Comparison of ENCODE assay signal across 18 cellular contexts in the genomic region with DNA sequence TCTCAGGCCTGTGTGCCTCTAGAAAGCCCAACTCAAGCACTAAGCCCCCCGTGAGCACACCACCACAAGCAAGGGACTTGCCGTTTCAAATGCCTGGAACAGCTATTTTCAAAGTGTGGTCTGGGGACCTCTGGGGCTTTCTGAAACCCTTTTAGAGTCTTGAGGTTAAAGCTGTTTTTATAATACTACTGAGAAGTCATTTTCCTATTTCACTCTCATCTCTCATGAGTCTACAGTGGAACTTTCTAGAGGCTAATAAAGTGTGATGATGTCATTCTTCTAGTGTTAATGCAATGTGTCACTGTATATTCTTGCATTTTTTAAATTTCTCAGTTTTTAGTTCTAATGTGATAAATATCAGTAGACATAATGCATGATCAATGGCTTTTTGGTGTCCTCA.
A peak's percentile ranks its signal among the peaks of the same experiment; 100 is the strongest.
DNase-seq lines count a peak whose midpoint lies in the region; ATAC-seq and TF ChIP-seq lines count a peak whose summit lies in the region.
"Had no signal": no experiment of that assay in that cellular context is flagged by ENCODE, and none has a peak within 500 bp of the region (broad histone marks: within the 10 kb centered on the region; RNA-seq: fewer than 3 reads in every experiment).

No MANE protein-coding gene starts in this region.

- H3K36me3 ChIP-seq in suprapubic skin: no peaks in the 10 kb centered on the region
- no peaks in the 10 kb centered on the region for H3K36me3 ChIP-seq in testis (ENCODE audit: low read depth, missing control alignments)
- H3K36me3 ChIP-seq: SJSA1 had no signal

- H3K27ac ChIP-seq in epithelial cell of prostate (peak overlapping the region; percentile 67), suprapubic skin (no peak overlapping the region), testis (no peak overlapping the region)
- H3K27ac ChIP-seq: psoas muscle, SJSA1 had no signal

- no peak overlapping the region for H3K27ac Mint-ChIP-seq in T-helper 2 cell treated with Interferon-gamma antibody and Interleukin-4, amounts not matched to agents 5 μg/mL and 100 μg/mL, for 36 hours
- H3K27ac Mint-ChIP-seq: activated naive CD8-positive, alpha-beta T cell treated with anti-CD3 and anti-CD28 coated beads, Interleukin-2, amount 50 U/mL, for 24 hours had no signal

- H3K4me3 Mint-ChIP-seq in T-helper 2 cell treated with Interferon-gamma antibody and Interleukin-4, amounts not matched to agents 5 μg/mL and 100 μg/mL, for 36 hours: no peak overlapping the region
- H3K4me3 Mint-ChIP-seq: activated naive CD8-positive, alpha-beta T cell treated with anti-CD3 and anti-CD28 coated beads, Interleukin-2, amount 50 U/mL, for 24 hours had no signal

- TF ChIP-seq EP300 in suprapubic skin (IDR thresholded peaks at IDR 0.05): no peak

- H3K4me3 ChIP-seq in suprapubic skin (no peak overlapping the region), testis (no peak overlapping the region)
- H3K4me3 ChIP-seq: psoas muscle, SJSA1 had no signal

- TF ChIP-seq POLR2A in suprapubic skin (IDR thresholded peaks at IDR 0.05): no peak
- no peak for TF ChIP-seq POLR2A in testis (IDR thresholded peaks at IDR 0.05)

- H3K27me3 ChIP-seq in suprapubic skin (no peaks in the 10 kb centered on the region), testis (no peaks in the 10 kb centered on the region)
- H3K27me3 ChIP-seq: SJSA1 had no signal

- H3K4me1 ChIP-seq in suprapubic skin: no peaks in the 10 kb centered on the region
- H3K4me1 ChIP-seq in testis: no peaks in the 10 kb centered on the region
- H3K4me1 ChIP-seq: psoas muscle, SJSA1 had no signal

- intact Hi-C loops in testis (cut with DNase I; ENCODE audit: low total_unique reads): no loop called here

- 94% methylated on average over 2 of the region's 2 CpGs for WGBS in suprapubic skin
- WGBS in testis, 2 donors: 91 to 100% methylated on average over 2 of the region's 2 CpGs

- DNase-seq in EH (ENCODE audit: low read depth): peak; percentile 83
- no peak for DNase-seq in epithelial cell of prostate (ENCODE audit: low read depth, low spot score)
- DNase-seq in suprapubic skin (ENCODE audit: low spot score in 2 of 2): no peak
- DNase-seq in T-helper 2 cell treated with Interferon-gamma antibody and Interleukin-4, amounts not matched to agents 5 μg/mL and 100 μg/mL, for 36 hours (ENCODE audit: low spot score): no peak
- DNase-seq in testis: no peak
- DNase-seq in NCI-H2029 (lab: John Stamatoyannopoulos, UW): no peak
- DNase-seq: activated CD8-positive, alpha-beta memory T cell treated with anti-CD3 and anti-CD28 coated beads, Interleukin-2, amount 50 U/mL, for 4 hours; activated naive CD8-positive, alpha-beta T cell treated with anti-CD3 and anti-CD28 coated beads, Interleukin-2, amount 50 U/mL, for 24 hours; cortex of kidney; midbrain; NCI-H1436 treated with DMSO at 0.1 percent for 48 hours; NCI-H774; psoas muscle; stimulated activated CD4-positive, alpha-beta T cell treated with anti-CD3 and anti-CD28 coated beads, Interleukin-4, amount 100 ng/mL, for 24 hours; stimulated activated naive CD4-positive, alpha-beta T cell treated with Interleukin-2 at 50 U/mL for 16 hours had no signal

- no peak for TF ChIP-seq CTCF in suprapubic skin (IDR thresholded peaks at IDR 0.05)
- no peak for TF ChIP-seq CTCF in testis (IDR thresholded peaks at IDR 0.05)

- ATAC-seq in GM21360 (IDR thresholded peaks at IDR 0.05; ENCODE audit: unreplicated experiment) (peak; percentile 48), HG03354 (IDR thresholded peaks at IDR 0.05; ENCODE audit: poor library complexity, severe bottlenecking, unreplicated experiment) (peak; percentile 55)
- ATAC-seq: activated naive CD8-positive, alpha-beta T cell treated with anti-CD3 and anti-CD28 coated beads, Interleukin-2, amount 50 U/mL, for 24 hours; psoas muscle had no signal

- H3K9me3 Mint-ChIP-seq in T-helper 2 cell treated with Interferon-gamma antibody and Interleukin-4, amounts not matched to agents 5 μg/mL and 100 μg/mL, for 36 hours: no peaks in the 10 kb centered on the region
- H3K9me3 Mint-ChIP-seq: activated naive CD8-positive, alpha-beta T cell treated with anti-CD3 and anti-CD28 coated beads, Interleukin-2, amount 50 U/mL, for 24 hours had no signal

- H3K9me3 ChIP-seq in suprapubic skin (no peaks in the 10 kb centered on the region), testis (no peaks in the 10 kb centered on the region)
- H3K9me3 ChIP-seq: psoas muscle, SJSA1 had no signal

- H3K27me3 Mint-ChIP-seq in T-helper 2 cell treated with Interferon-gamma antibody and Interleukin-4, amounts not matched to agents 5 μg/mL and 100 μg/mL, for 36 hours (ENCODE audit: low read depth): no peaks in the 10 kb centered on the region
- H3K27me3 Mint-ChIP-seq: activated naive CD8-positive, alpha-beta T cell treated with anti-CD3 and anti-CD28 coated beads, Interleukin-2, amount 50 U/mL, for 24 hours had no signal

- H3K36me3 Mint-ChIP-seq in T-helper 2 cell treated with Interferon-gamma antibody and Interleukin-4, amounts not matched to agents 5 μg/mL and 100 μg/mL, for 36 hours (ENCODE audit: low read depth): no peaks in the 10 kb centered on the region

- peaks cover 2% of the 10 kb centered on the region for H3K4me1 Mint-ChIP-seq in T-helper 2 cell treated with Interferon-gamma antibody and Interleukin-4, amounts not matched to agents 5 μg/mL and 100 μg/mL, for 36 hours (ENCODE audit: low read depth)
